In genomic region chr11:134951305-134951700, GRCh38 we compare ENCODE assay signal across 9 cellular contexts.
DNase-seq lines count a peak whose midpoint lies in the region; ATAC-seq, FAIRE-seq and TF ChIP-seq lines count a peak whose summit lies in the region.
"Had no signal": no experiment of that assay in that cellular context is flagged by ENCODE, and none has a peak within 500 bp of the region (broad histone marks: within the 10 kb centered on the region; RNA-seq: fewer than 3 reads in every experiment).

No MANE protein-coding gene starts in this region.

- in situ Hi-C loops in GM13977 (cut with MboI; ENCODE audit: low pct_unique_long_range_greater_than_20kb, low sequenced_read_pairs, unreplicated experiment), result no loop called here

- H3K27me3 Mint-ChIP-seq in brain, result no peaks in the 10 kb centered on the region
- H3K27me3 Mint-ChIP-seq in naive thymus-derived CD8-positive, alpha-beta T cell, result peaks cover 11 to 36% (median 31%) of the 10 kb centered on the region in 5 donors

- H3K4me3 Mint-ChIP-seq in brain, result peak overlapping the region in 2 of 5 experiments; percentile 4 to 49
- H3K4me3 Mint-ChIP-seq in naive thymus-derived CD8-positive, alpha-beta T cell, result no peak overlapping the region
- H3K4me3 Mint-ChIP-seq: activated naive CD4-positive, alpha-beta T cell treated with anti-CD3 and anti-CD28 coated beads for 36 hours; naive B cell had no signal

- DNase-seq in HTR-8/SVneo (ENCODE audit: insufficient read length, low spot score) (peak; percentile 21), iPS-NIHi7 (ENCODE audit: extremely low spot score) (peak; percentile 56), stromal cell of bone marrow (ENCODE audit: low read depth) (peak; percentile 73), GM13977 (ENCODE audit: low spot score) (no peak)
- DNase-seq in naive thymus-derived CD8-positive, alpha-beta T cell, result no peak
- DNase-seq: activated naive CD4-positive, alpha-beta T cell treated with anti-CD3 and anti-CD28 coated beads for 36 hours; naive B cell had no signal

- FAIRE-seq in HTR-8/SVneo (lab: Jason Lieb, UNC), result no peak

- H3K9me3 Mint-ChIP-seq in brain, result no peaks in the 10 kb centered on the region
- no peaks in the 10 kb centered on the region for H3K9me3 Mint-ChIP-seq in naive thymus-derived CD8-positive, alpha-beta T cell
- H3K9me3 Mint-ChIP-seq: activated naive CD4-positive, alpha-beta T cell treated with anti-CD3 and anti-CD28 coated beads for 36 hours had no signal

- POLR2A ChIA-PET in naive thymus-derived CD8-positive, alpha-beta T cell (lab: Charles Lee), result no interaction called here

- no peak for TF ChIP-seq CTCF in brain (conservative IDR thresholded peaks at IDR 0.05)
- TF ChIP-seq CTCF in GM13977 (IDR thresholded peaks at IDR 0.05; ENCODE audit: extremely low read depth, insufficient read depth, missing control alignments), result no peak

- H3K36me3 Mint-ChIP-seq in brain, result no peaks in the 10 kb centered on the region
- no peaks in the 10 kb centered on the region for H3K36me3 Mint-ChIP-seq in naive thymus-derived CD8-positive, alpha-beta T cell
- H3K36me3 Mint-ChIP-seq: naive B cell had no signal

- ATAC-seq in GM19463 (IDR thresholded peaks at IDR 0.05; ENCODE audit: unreplicated experiment), result no peak
- no peak for ATAC-seq in naive thymus-derived CD8-positive, alpha-beta T cell

- H3K27ac Mint-ChIP-seq in brain, result peak overlapping the region; percentile 15 to 96 (median 72)
- H3K27ac Mint-ChIP-seq in naive thymus-derived CD8-positive, alpha-beta T cell, result no peak overlapping the region
- H3K27ac Mint-ChIP-seq: activated naive CD4-positive, alpha-beta T cell treated with anti-CD3 and anti-CD28 coated beads for 36 hours; naive B cell had no signal

- peaks cover 61% of the 10 kb centered on the region for H3K4me1 Mint-ChIP-seq in brain
- H3K4me1 Mint-ChIP-seq in naive thymus-derived CD8-positive, alpha-beta T cell, result peaks cover 0 to 2% (median 0%) of the 10 kb centered on the region in 4 donors
- H3K4me1 Mint-ChIP-seq: naive B cell had no signal

Comparison
In these comparisons a context has a peak if more than half of its experiments do, and no peak if none do; other contexts are left out.
1. DNase-seq: peak in HTR-8/SVneo (single experiment), iPS-NIHi7 (single experiment) and stromal cell of bone marrow (single experiment); none in GM13977 (single experiment) and naive thymus-derived CD8-positive, alpha-beta T cell (0 of 10).
2. H3K27ac Mint-ChIP-seq: peak in brain (5 of 5); none in naive thymus-derived CD8-positive, alpha-beta T cell (0 of 10).